25 cellular contexts compared by ENCODE assay signal in the genomic region with DNA sequence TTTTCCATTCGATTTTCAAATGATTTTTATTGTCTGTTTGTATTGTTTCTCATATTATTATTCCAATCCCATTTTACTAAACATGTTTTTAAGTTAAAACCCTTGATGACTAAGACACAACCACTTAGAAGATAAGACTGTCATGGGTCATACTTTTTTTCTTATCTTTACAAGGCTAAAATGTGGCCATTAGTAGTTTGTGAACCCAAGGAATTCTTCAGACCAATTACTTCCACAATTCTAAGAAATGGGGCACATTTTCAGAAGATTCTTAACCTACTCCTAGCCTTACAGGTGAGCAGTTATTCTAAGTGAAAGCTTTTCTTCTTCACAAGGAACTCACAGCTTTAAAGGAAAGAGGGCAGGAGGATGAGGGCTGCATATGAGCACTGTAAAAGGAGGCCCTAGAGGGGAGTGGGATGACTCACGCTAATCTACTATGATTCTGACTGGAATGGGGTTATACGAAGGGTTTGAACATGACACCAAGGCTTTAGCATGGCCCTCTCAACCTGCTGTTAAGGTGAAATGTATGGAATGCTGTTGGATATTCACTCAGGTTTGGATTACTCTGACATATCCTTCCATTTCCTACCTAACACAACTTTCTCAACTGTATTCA.
DNase-seq lines count a peak whose midpoint lies in the region; ATAC-seq, FAIRE-seq and TF ChIP-seq lines count a peak whose summit lies in the region.
"Had no signal": no experiment of that assay in that cellular context is flagged by ENCODE, and none has a peak within 500 bp of the region (broad histone marks: within the 10 kb centered on the region; RNA-seq: fewer than 3 reads in every experiment).

No MANE protein-coding gene starts in this region.

- POLR2A ChIA-PET in K562 (lab: Yijun Ruan, JAX): interaction anchor here (1.1 kb wide), 1 partner anchor 29 kb away, joined by 4 read pairs; no protein-coding TSS in a partner anchor
- POLR2A ChIA-PET in HEK293T (lab: Yijun Ruan, JAX): no interaction called here

- no peak for TF ChIP-seq POLR2A in K562 (conservative IDR thresholded peaks at IDR 0.05)

- H3K4me1 ChIP-seq in K562 (replicated peaks in 1 of 2; ENCODE audit: control insufficient read depth in 2 of 2, insufficient read depth in 2 of 2, low read length in 2 of 2): peaks cover 8 to 26% of the 10 kb centered on the region in 2 experiments
- H3K4me1 ChIP-seq in GM23248 (ENCODE audit: insufficient read depth): no peaks in the 10 kb centered on the region
- H3K4me1 ChIP-seq: A549, HAP-1 had no signal

- CTCF ChIA-PET in K562 (lab: Yijun Ruan, JAX; ENCODE audit: low intra/inter-chr PET ratio) (no interaction called here), HEK293T (lab: Yijun Ruan, JAX) (no interaction called here)

- no peaks in the 10 kb centered on the region for H3K79me2 ChIP-seq in K562 (ENCODE audit: control insufficient read depth, insufficient read depth, low read length)
- H3K79me2 ChIP-seq in GM23248 (ENCODE audit: insufficient read depth): no peaks in the 10 kb centered on the region

- H3K27me3 Mint-ChIP-seq in neural crest cell (ENCODE audit: low read depth): no peaks in the 10 kb centered on the region
- H3K27me3 Mint-ChIP-seq: CD4-positive, alpha-beta T cell; CD8-positive, alpha-beta memory T cell had no signal

- peaks cover 3% of the 10 kb centered on the region for H3K36me3 Mint-ChIP-seq in neural crest cell (ENCODE audit: low read depth)
- H3K36me3 Mint-ChIP-seq: CD14-positive monocyte; CD8-positive, alpha-beta memory T cell had no signal

- H2AFZ ChIP-seq in K562 (ENCODE audit: low read depth, low read length) (peak overlapping the region; percentile 62), GM23248 (no peak overlapping the region)

- no peaks in the 10 kb centered on the region for H3K9me1 ChIP-seq in K562 (ENCODE audit: control insufficient read depth, insufficient read depth, low read length)

- H3F3A ChIP-seq in GM23248 (ENCODE audit: insufficient read depth): no peaks in the 10 kb centered on the region

- H3K4me2 ChIP-seq in K562 (ENCODE audit: insufficient read depth, low read length): peak overlapping the region; percentile 56
- no peak overlapping the region for H3K4me2 ChIP-seq in GM23248 (ENCODE audit: unreplicated experiment)
- H3K4me2 ChIP-seq: A549 had no signal

- H3K9ac ChIP-seq in K562 (ENCODE audit: insufficient read depth in 1 of 2, low read depth in 2 of 2, low read length in 2 of 2) (peak overlapping the region in 1 of 2 experiments; percentile 34; a peak in 2 of 4 replicates), GM23248 (no peak overlapping the region)
- H3K9ac ChIP-seq: BLaER1 treated with 17β-estradiol and CSF1 and Interleukin-3, amounts not matched to agents 10 nM and 100 nM had no signal

- no peak for TF ChIP-seq RAD21 in K562 (CRISPR knock-in tag; conservative IDR thresholded peaks at IDR 0.05 in 1 of 2, IDR thresholded peaks at IDR 0.05 in 1 of 2)

- H3K4me3 ChIP-seq in K562: no peak overlapping the region
- H3K4me3 ChIP-seq in GM23248: no peak overlapping the region
- H3K4me3 ChIP-seq: A549; BLaER1 treated with 17β-estradiol and CSF1 and Interleukin-3, amounts not matched to agents 10 nM and 100 nM; HAP-1 had no signal

- in situ Hi-C loops in K562 (cut with MboI): no loop called here
- in situ Hi-C loops in GM23248 (cut with MboI): no loop called here

- H4K20me1 ChIP-seq in K562 (replicated peaks; ENCODE audit: control insufficient read depth, insufficient read depth, low read length) (no peaks in the 10 kb centered on the region), GM23248 (ENCODE audit: insufficient read depth) (no peaks in the 10 kb centered on the region)
- H4K20me1 ChIP-seq: BLaER1 treated with 17β-estradiol and CSF1 and Interleukin-3, amounts not matched to agents 10 nM and 100 nM had no signal

- peak; percentile 91 for ATAC-seq in K562
- ATAC-seq: A549 had no signal

- FAIRE-seq in K562 (lab: Jason Lieb, UNC): peak; percentile 86
- FAIRE-seq: A549, D721Med, GM12891, GM18507, H54 had no signal

- H3K27ac ChIP-seq in K562 (ENCODE audit: extremely low read depth, low read depth, low read length) (peak overlapping the region; percentile 71), GM23248 (no peak overlapping the region)
- H3K27ac ChIP-seq: A549; BLaER1 treated with 17β-estradiol and CSF1 and Interleukin-3, amounts not matched to agents 10 nM and 100 nM had no signal

- peak; percentile 87 for DNase-seq in OCI-M1 (lab: John Stamatoyannopoulos, UW)
- peak; percentile 29 to 61 (median 45) for DNase-seq in K562 (ENCODE audit: extremely low read depth in 1 of 4, low spot score in 3 of 4)
- DNase-seq in neural crest cell (ENCODE audit: low read depth, low spot score): no peak
- DNase-seq in GM23248: no peak
- no peak for DNase-seq in T-helper 9 cell
- no peak for DNase-seq in HEK293T (ENCODE audit: extremely low spot score)
- DNase-seq: 8988T; ACHN; AML-193; BE2C; CD4-positive, alpha-beta T cell; CD8-positive, alpha-beta memory T cell; DMS 273 treated with DMSO at 0.1 percent for 48 hours; DMS79; EL; GDM1; GOT3 had no signal

- H3K9me2 ChIP-seq in GM23248 (ENCODE audit: insufficient read depth): no peaks in the 10 kb centered on the region

- no peak overlapping the region for H3K4me3 Mint-ChIP-seq in neural crest cell
- H3K4me3 Mint-ChIP-seq: CD14-positive monocyte; CD4-positive, alpha-beta T cell; CD8-positive, alpha-beta memory T cell had no signal

- peaks cover 63% of the 10 kb centered on the region for H3K4me1 Mint-ChIP-seq in neural crest cell
- H3K4me1 Mint-ChIP-seq: CD14-positive monocyte; CD8-positive, alpha-beta memory T cell had no signal

- no peaks in the 10 kb centered on the region for H3K9me3 ChIP-seq in K562 (replicated peaks; ENCODE audit: control insufficient read depth, insufficient read depth, low read depth, low read length)
- H3K9me3 ChIP-seq in GM23248 (ENCODE audit: low read depth): no peaks in the 10 kb centered on the region
- H3K9me3 ChIP-seq: A549, BE2C, HAP-1 had no signal

- peaks cover 8% of the 10 kb centered on the region for H3K9me3 Mint-ChIP-seq in neural crest cell

- TF ChIP-seq EP300 in K562 (IDR thresholded peaks at IDR 0.05; ENCODE audit: low read length): peak; percentile 67

- peak overlapping the region; percentile 46 for H3K27ac Mint-ChIP-seq in neural crest cell (ENCODE audit: unreplicated experiment)
- H3K27ac Mint-ChIP-seq: CD14-positive monocyte; CD4-positive, alpha-beta T cell; CD8-positive, alpha-beta memory T cell had no signal

- H3K27me3 ChIP-seq in K562 (ENCODE audit: control insufficient read depth in 2 of 2, insufficient read depth in 2 of 2, low read length in 2 of 2) (no peaks in the 10 kb centered on the region), GM23248 (replicated peaks; ENCODE audit: insufficient read depth) (no peaks in the 10 kb centered on the region)
- H3K27me3 ChIP-seq: BE2C; BLaER1 treated with 17β-estradiol and CSF1 and Interleukin-3, amounts not matched to agents 10 nM and 100 nM had no signal

- intact Hi-C loops in K562 (cut with micrococcal nuclease): loop anchor here (2.0 kb wide), 1 partner anchor 61 kb away; no protein-coding TSS in a partner anchor

- TF ChIP-seq CTCF in K562 (IDR thresholded peaks at IDR 0.05 in 2 of 3, conservative IDR thresholded peaks at IDR 0.05 in 1 of 3; ENCODE audit: insufficient read depth in 2 of 3, low read depth in 1 of 3, low read length in 3 of 3): no peak
- no peak for TF ChIP-seq CTCF in neural crest cell (conservative IDR thresholded peaks at IDR 0.05)

- 3% methylated on average over 3 of the region's 3 CpGs for WGBS in K562 (ENCODE audit: insufficient coverage, low coverage, missing lambda C conversion rate)
- WGBS in GM23248 (ENCODE audit: low coverage in 1 of 2, low lambda C conversion rate in 2 of 2, missing lambda C conversion rate in 2 of 2), 2 experiments: 13 to 14% methylated on average over 3 of the region's 3 CpGs

- no TSS peak for BruUV-seq in K562 (replicated peaks; lab: Mats Ljungman, UMichigan)

- H3K36me3 ChIP-seq in K562 (ENCODE audit: control insufficient read depth, insufficient read depth, low read length) (no peaks in the 10 kb centered on the region), GM23248 (ENCODE audit: low read depth) (no peaks in the 10 kb centered on the region)
- H3K36me3 ChIP-seq: BE2C; BLaER1 treated with 17β-estradiol and CSF1 and Interleukin-3, amounts not matched to agents 10 nM and 100 nM; HAP-1 had no signal

TF ChIP-seq in K562, 482 proteins besides CTCF, POLR2A, EP300 and RAD21 (continues in another document):
- TF ChIP-seq ATF1 (CRISPR knock-in tag; IDR thresholded peaks at IDR 0.05) (no peak), ATF1 (tag; IDR thresholded peaks at IDR 0.05) (peak; percentile 34; the same call in 1 of the 2 replicates)

TF ChIP-seq in HEK293T, 16 proteins besides CTCF, POLR2A, EP300 and RAD21:
- TF ChIP-seq FOXA1 (IDR thresholded peaks at IDR 0.05): no peak

Comparison
In these comparisons a context has a peak if more than half of its experiments do, and no peak if none do; other contexts are left out.
1. DNase-seq: peak in OCI-M1 (single experiment) and K562 (4 of 4); none in neural crest cell (single experiment), GM23248 (single experiment), T-helper 9 cell (single experiment) and HEK293T (single experiment).